ENCODE assay signal across 18 cellular contexts in the genomic region with DNA sequence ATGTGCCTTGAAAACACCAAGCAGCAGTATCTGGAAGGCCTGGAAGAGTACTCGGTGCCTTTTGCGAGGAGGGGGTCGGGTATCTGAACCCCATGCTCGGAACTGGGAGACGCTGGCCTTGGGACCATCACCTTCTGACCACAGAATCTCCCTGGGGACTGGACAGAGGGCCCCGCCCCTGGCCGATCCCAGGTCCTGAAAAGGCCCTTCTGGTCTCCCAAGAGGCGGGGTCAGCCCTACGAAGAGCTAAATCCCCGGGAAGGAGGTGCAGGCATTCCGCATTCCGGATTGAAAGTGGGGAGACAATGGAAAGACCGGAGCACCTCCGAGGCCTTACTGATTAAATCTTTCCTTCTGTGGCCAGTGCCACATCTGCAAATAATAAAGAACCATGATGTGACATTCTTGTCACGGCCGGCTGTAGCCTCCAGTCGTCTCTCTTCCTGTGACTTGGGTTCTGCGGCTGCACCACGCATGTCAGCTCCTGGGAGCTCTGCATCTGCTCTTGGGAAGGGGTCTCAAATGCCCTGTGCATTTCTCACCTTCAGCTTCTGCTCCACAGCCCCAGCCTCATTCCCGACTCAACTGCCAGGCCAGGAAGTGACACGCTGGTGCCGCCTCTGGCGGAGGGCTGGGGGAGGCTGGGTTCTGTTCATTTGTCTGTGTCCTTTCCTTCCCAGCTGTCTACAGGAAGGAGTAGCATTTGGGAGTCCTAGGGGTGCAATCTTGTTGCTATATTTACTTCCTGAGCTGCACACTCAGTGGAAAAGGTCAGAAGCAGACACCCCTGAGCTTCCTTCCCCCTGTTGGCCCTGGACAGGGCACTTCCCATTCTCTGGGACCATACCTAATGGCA.
DNase-seq lines count a peak whose midpoint lies in the region; ATAC-seq and TF ChIP-seq lines count a peak whose summit lies in the region.
"Had no signal": no experiment of that assay in that cellular context is flagged by ENCODE, and none has a peak within 500 bp of the region (broad histone marks: within the 10 kb centered on the region; RNA-seq: fewer than 3 reads in every experiment).

No MANE protein-coding gene starts in this region.

- no peaks in the 10 kb centered on the region for H3K27me3 ChIP-seq in BLaER1 treated with 17β-estradiol and CSF1 and Interleukin-3, amounts not matched to agents 10 nM and 100 nM
- H3K27me3 ChIP-seq in heart right ventricle (no peaks in the 10 kb centered on the region), neuronal stem cell (ENCODE audit: control insufficient read depth in 3 of 3, insufficient read depth in 3 of 3, low read depth in 1 of 3, low read length in 3 of 3) (no peaks in the 10 kb centered on the region), H7 (ENCODE audit: control insufficient read depth, insufficient read depth, low read length) (no peaks in the 10 kb centered on the region)
- H3K27me3 ChIP-seq: uterus had no signal

- no peak overlapping the region for H2BK5ac ChIP-seq in neuronal stem cell (ENCODE audit: low read length)

- H4K91ac ChIP-seq in neuronal stem cell (ENCODE audit: low read depth, low read length, poor library complexity), result no peak overlapping the region

- H3K9ac ChIP-seq in BLaER1 treated with 17β-estradiol and CSF1 and Interleukin-3, amounts not matched to agents 10 nM and 100 nM, result peak overlapping the region in 3 of 11 experiments; percentile 9 to 31 (median 12); a peak in 1 of 22 replicates
- no peak overlapping the region for H3K9ac ChIP-seq in neuronal stem cell (ENCODE audit: low read depth, low read length, poor library complexity)

- no peak for TF ChIP-seq CTCF in heart right ventricle (IDR thresholded peaks at IDR 0.05)

- peak; percentile 44 for DNase-seq in SK-N-DZ (ENCODE audit: low spot score)
- no peak for DNase-seq in heart right ventricle
- DNase-seq in neuronal stem cell (ENCODE audit: low spot score), result no peak
- no peak for DNase-seq in NCI-H446 treated with DMSO at 0.1 percent for 48 hours (lab: John Stamatoyannopoulos, UW)
- DNase-seq in H7, result no peak
- DNase-seq in DMS114 treated with DMSO at 0.1 percent for 48 hours (lab: John Stamatoyannopoulos, UW; ENCODE audit: unreplicated experiment), result no peak
- DNase-seq: activated B cell treated with CpG ODN at 0.5 μM for 24 hours; activated effector memory CD4-positive, alpha-beta T cell treated with anti-CD3 and anti-CD28 coated beads, Interleukin-2, amount 50 U/mL, for 16 hours; CD8-positive, alpha-beta memory T cell; central memory CD4-positive, alpha-beta T cell; effector memory CD8-positive, alpha-beta T cell; NCI-H187 treated with DMSO at 0.1 percent for 48 hours; uterus had no signal

- H4K20me1 ChIP-seq in BLaER1 treated with 17β-estradiol and CSF1 and Interleukin-3, amounts not matched to agents 10 nM and 100 nM, result no peaks in the 10 kb centered on the region

- H2BK120ac ChIP-seq in neuronal stem cell (ENCODE audit: low read depth, low read length), result no peak overlapping the region

- H4K8ac ChIP-seq in neuronal stem cell (ENCODE audit: low read depth, low read length), result no peak overlapping the region

- H3K18ac ChIP-seq in neuronal stem cell (ENCODE audit: low read length), result peak overlapping the region; percentile 23

- peak overlapping the region; percentile 1 for H2AK5ac ChIP-seq in neuronal stem cell (ENCODE audit: low read depth, low read length)

- no peak overlapping the region for H3K4ac ChIP-seq in neuronal stem cell (ENCODE audit: low read length)

- peak overlapping the region; percentile 27 for H2AFZ ChIP-seq in neuronal stem cell (ENCODE audit: low read length)

- no peak overlapping the region for H3K23ac ChIP-seq in neuronal stem cell (ENCODE audit: low read depth, low read length, poor library complexity)

- H3K4me2 ChIP-seq in BLaER1 treated with 17β-estradiol and CSF1 and Interleukin-3, amounts not matched to agents 10 nM and 100 nM, result peak overlapping the region; percentile 71 to 88 (median 79)
- H3K4me2 ChIP-seq in neuronal stem cell (ENCODE audit: insufficient read depth, low read length, poor library complexity, severe bottlenecking), result no peak overlapping the region

- no peak overlapping the region for H3K4me3 ChIP-seq in BLaER1 treated with 17β-estradiol and CSF1 and Interleukin-3, amounts not matched to agents 10 nM and 100 nM
- H3K4me3 ChIP-seq in heart right ventricle, result peak overlapping the region in 3 of 10 donors; percentile 8 to 24 (median 16)
- H3K4me3 ChIP-seq in neuronal stem cell (ENCODE audit: low read length in 2 of 2), result no peak overlapping the region
- H3K4me3 ChIP-seq in H7 (ENCODE audit: insufficient read depth, low read depth, low read length), result no peak overlapping the region
- H3K4me3 ChIP-seq: HAP-1, uterus had no signal

- H3K36me3 ChIP-seq in BLaER1 treated with 17β-estradiol and CSF1 and Interleukin-3, amounts not matched to agents 10 nM and 100 nM, result no peaks in the 10 kb centered on the region
- H3K36me3 ChIP-seq in heart right ventricle, result no peaks in the 10 kb centered on the region
- no peaks in the 10 kb centered on the region for H3K36me3 ChIP-seq in neuronal stem cell (replicated peaks in 1 of 2; ENCODE audit: control insufficient read depth in 2 of 2, insufficient read depth in 2 of 2, low read length in 2 of 2)
- no peaks in the 10 kb centered on the region for H3K36me3 ChIP-seq in H7 (replicated peaks; ENCODE audit: control insufficient read depth, insufficient read depth, low read length)
- H3K36me3 ChIP-seq: HAP-1, neutrophil, uterus had no signal

- WGBS in heart right ventricle, 2 donors, result 60 to 65% methylated on average over 23 of the region's 23 CpGs
- WGBS in neuronal stem cell (ENCODE audit: extremely low coverage in 2 of 2, insufficient read length in 2 of 2, insufficient replicate concordance in 1 of 2), 2 donors, result no CpG with 5 or more reads among the region's 23 CpGs

- H3K27ac ChIP-seq in BLaER1 treated with 17β-estradiol and CSF1 and Interleukin-3, amounts not matched to agents 10 nM and 100 nM, result peak overlapping the region in 8 of 11 experiments; percentile 5 to 58 (median 28); a peak in 11 of 22 replicates
- H3K27ac ChIP-seq in heart right ventricle (peak overlapping the region in 8 of 10 donors; percentile 15 to 59 (median 38)), neuronal stem cell (replicated peaks; ENCODE audit: low read length) (no peak overlapping the region)
- H3K27ac ChIP-seq: neutrophil, uterus had no signal

- H2BK15ac ChIP-seq in neuronal stem cell (ENCODE audit: low read length), result no peak overlapping the region

- no peak overlapping the region for H2BK12ac ChIP-seq in neuronal stem cell (ENCODE audit: low read length)

- intact Hi-C loops in heart right ventricle (cut with DNase I), result loop anchor here in 3 of 10 donors (10.0 kb wide), 2 partner anchors 55 to 835 kb away; no protein-coding TSS in a partner anchor

- ATAC-seq in heart right ventricle, result peak; percentile 40 to 76 (median 58)
- no peak for ATAC-seq in HG03442 (IDR thresholded peaks at IDR 0.05; ENCODE audit: unreplicated experiment)
- ATAC-seq: effector memory CD8-positive, alpha-beta T cell; sciatic nerve had no signal

- H3K14ac ChIP-seq in neuronal stem cell (ENCODE audit: low read length), result peak overlapping the region; percentile 32

- H3K4me1 ChIP-seq in BLaER1 treated with 17β-estradiol and CSF1 and Interleukin-3, amounts not matched to agents 10 nM and 100 nM, result peaks cover 20 to 28% (median 24%) of the 10 kb centered on the region in 10 experiments
- H3K4me1 ChIP-seq in heart right ventricle (peaks cover 0 to 20% (median 15%) of the 10 kb centered on the region in 9 donors), neuronal stem cell (ENCODE audit: control insufficient read depth in 2 of 2, insufficient read depth in 1 of 2, low read depth in 1 of 2, low read length in 2 of 2) (peaks cover 0 to 7% of the 10 kb centered on the region in 2 donors)
- H3K4me1 ChIP-seq: HAP-1, uterus had no signal

- no peaks in the 10 kb centered on the region for H3K79me1 ChIP-seq in neuronal stem cell (ENCODE audit: low read depth, low read length)

- H3K9me3 ChIP-seq in BLaER1 treated with 17β-estradiol and CSF1 and Interleukin-3, amounts not matched to agents 10 nM and 100 nM (replicated peaks in 1 of 11), result no peaks in the 10 kb centered on the region
- no peaks in the 10 kb centered on the region for H3K9me3 ChIP-seq in heart right ventricle
- H3K9me3 ChIP-seq in neuronal stem cell (replicated peaks in 1 of 2; ENCODE audit: control insufficient read depth in 2 of 2, insufficient read depth in 1 of 2, low read depth in 1 of 2, low read length in 2 of 2), result no peaks in the 10 kb centered on the region
- H3K9me3 ChIP-seq: HAP-1, neutrophil, uterus had no signal
